ENCODE assay signal across 12 cellular contexts in genomic region chr6:134347916-134348805, GRCh38. TPM values are rescaled to one million over a fixed set of nuclear protein-coding genes. Genes with fewer than 3 reads are reported as not detected.
DNase-seq lines count a peak whose midpoint lies in the region; ATAC-seq and TF ChIP-seq lines count a peak whose summit lies in the region.
"Had no signal": no experiment of that assay in that cellular context is flagged by ENCODE, and none has a peak within 500 bp of the region (broad histone marks: within the 10 kb centered on the region; RNA-seq: fewer than 3 reads in every experiment).

No MANE protein-coding gene starts in this region.

- H3K4me1 Mint-ChIP-seq in HFFc6 (ENCODE audit: low read depth) (peaks cover 28% of the 10 kb centered on the region), brain (peaks cover 26% of the 10 kb centered on the region), WTC11 (peaks cover 20% of the 10 kb centered on the region)

- CTCF ChIA-PET in WTC11 (lab: Charles Lee), result no interaction called here

- intact Hi-C loops in left ventricle myocardium inferior (cut with micrococcal nuclease), result no loop called here

- H3K36me3 Mint-ChIP-seq in HFFc6 (ENCODE audit: low read depth) (no peaks in the 10 kb centered on the region), brain (no peaks in the 10 kb centered on the region), WTC11 (no peaks in the 10 kb centered on the region)

- peak; percentile 94 for DNase-seq in HFFc6
- peak; percentile 23 for DNase-seq in left ventricle myocardium inferior
- peak; percentile 99 for DNase-seq in stromal cell of bone marrow (ENCODE audit: low read depth)
- DNase-seq in GM13976 (ENCODE audit: low spot score), result no peak
- DNase-seq in effector CD4-positive, alpha-beta T cell, result no peak
- no peak for DNase-seq in WTC11 (ENCODE audit: low spot score)
- DNase-seq: activated T-cell treated with anti-CD3 and anti-CD28 coated beads, Interleukin-2, amount 50 U/mL, for 48 hours; NCI-H2081 treated with DMSO at 0.1 percent for 48 hours; stimulated activated naive CD8-positive, alpha-beta T cell treated with anti-CD3 and anti-CD28 coated beads, Interleukin-15, Interleukin-2, amounts not matched to agents 100 U/mL and 50 U/mL, for 24 hours had no signal

- H3K36me3 ChIP-seq in left ventricle myocardium inferior, result no peaks in the 10 kb centered on the region
- H3K36me3 ChIP-seq: esophagus muscularis mucosa had no signal

- H3K9me3 ChIP-seq in left ventricle myocardium inferior (replicated peaks), result no peaks in the 10 kb centered on the region
- H3K9me3 ChIP-seq: esophagus muscularis mucosa had no signal

- ATAC-seq in GM19035 (IDR thresholded peaks at IDR 0.05; ENCODE audit: unreplicated experiment) (no peak), WTC11 (no peak)
- ATAC-seq: stimulated activated naive CD8-positive, alpha-beta T cell treated with anti-CD3 and anti-CD28 coated beads, Interleukin-15, Interleukin-2, amounts not matched to agents 100 U/mL and 50 U/mL, for 24 hours had no signal

- peak overlapping the region; percentile 91 for H3K27ac ChIP-seq in left ventricle myocardium inferior (replicated peaks)
- H3K27ac ChIP-seq: esophagus muscularis mucosa had no signal

- POLR2A ChIA-PET in WTC11 (lab: Charles Lee), result no interaction called here

- H3K4me3 ChIP-seq in left ventricle myocardium inferior, result no peak overlapping the region
- H3K4me3 ChIP-seq: esophagus muscularis mucosa had no signal

- H3K27me3 Mint-ChIP-seq in HFFc6 (ENCODE audit: insufficient read depth) (no peaks in the 10 kb centered on the region; the same call in 1 of the 2 replicates), brain (no peaks in the 10 kb centered on the region), WTC11 (ENCODE audit: low read depth) (peaks cover 3% of the 10 kb centered on the region; the same call in 1 of the 2 replicates)

- H3K4me1 ChIP-seq in left ventricle myocardium inferior, result peaks cover 28% of the 10 kb centered on the region

- TF ChIP-seq CTCF in HFFc6 (IDR thresholded peaks at IDR 0.05), result no peak
- no peak for TF ChIP-seq CTCF in brain (conservative IDR thresholded peaks at IDR 0.05)
- TF ChIP-seq CTCF in left ventricle myocardium inferior (IDR thresholded peaks at IDR 0.05; ENCODE audit: borderline replicate concordance), result no peak
- TF ChIP-seq CTCF in GM13976 (IDR thresholded peaks at IDR 0.05; ENCODE audit: borderline replicate concordance, control extremely low read depth, extremely low read depth, insufficient read depth, missing control alignments), result no peak
- no peak for TF ChIP-seq CTCF in WTC11 (IDR thresholded peaks at IDR 0.05)

- in situ Hi-C loops in GM13976 (cut with MboI; ENCODE audit: low sequenced_read_pairs, unreplicated experiment), result no loop called here

- peak overlapping the region; percentile 27; the same call in 1 of the 2 replicates for H3K4me3 Mint-ChIP-seq in HFFc6
- no peak overlapping the region for H3K4me3 Mint-ChIP-seq in brain
- no peak overlapping the region for H3K4me3 Mint-ChIP-seq in WTC11

- H3K9me3 Mint-ChIP-seq in HFFc6, result no peaks in the 10 kb centered on the region
- H3K9me3 Mint-ChIP-seq in brain, result no peaks in the 10 kb centered on the region
- no peaks in the 10 kb centered on the region for H3K9me3 Mint-ChIP-seq in WTC11

- peak overlapping the region; percentile 75 for H3K27ac Mint-ChIP-seq in HFFc6
- H3K27ac Mint-ChIP-seq in brain, result peak overlapping the region in 3 of 5 experiments; percentile 8 to 70 (median 62)
- no peak overlapping the region for H3K27ac Mint-ChIP-seq in WTC11

- H3K27me3 ChIP-seq in left ventricle myocardium inferior (ENCODE audit: low read depth), result no peaks in the 10 kb centered on the region
- H3K27me3 ChIP-seq: esophagus muscularis mucosa had no signal

TF ChIP-seq in WTC11, 78 proteins besides CTCF, POLR2A, EP300 and RAD21:
- no peak for TF ChIP-seq NFYB (CRISPR knock-in tag; conservative IDR thresholded peaks at IDR 0.05; ENCODE audit: low read depth)
- no peak for TF ChIP-seq GABPB1 (CRISPR knock-in tag; IDR thresholded peaks at IDR 0.05)
- TF ChIP-seq IRF2 (CRISPR knock-in tag; IDR thresholded peaks at IDR 0.05; ENCODE audit: borderline replicate concordance, low read depth), result no peak
- TF ChIP-seq AR (CRISPR knock-in tag; IDR thresholded peaks at IDR 0.05), result no peak
- no peak for TF ChIP-seq ETV6 (CRISPR knock-in tag; IDR thresholded peaks at IDR 0.05)
- TF ChIP-seq CREM (CRISPR knock-in tag; IDR thresholded peaks at IDR 0.05), result no peak
- TF ChIP-seq ZMAT4 (CRISPR knock-in tag; IDR thresholded peaks at IDR 0.05), result no peak
- no peak for TF ChIP-seq CDX4 (CRISPR knock-in tag; IDR thresholded peaks at IDR 0.05; ENCODE audit: borderline replicate concordance)
- TF ChIP-seq E2F4 (CRISPR knock-in tag; IDR thresholded peaks at IDR 0.05; ENCODE audit: borderline replicate concordance, low read depth), result no peak
TF ChIP-seq in WTC11: peak in this region for 0.

RNA-seq across cellular contexts. Expression of gene SGK1, which starts 30.2 kb away (rescaled TPM):
- total RNA-seq in HFFc6 (2021; fragmentation: NEBNext Ultra II Directional; extraction: Animal tissue kit (Norgen Biotek cat#: 25700)), result 100 to 1,000 TPM in 4 of 6 experiments, 10 to 100 TPM in 2; 75.4 to 117 (median 104) TPM
- polyA plus RNA-seq in brain (ENCODE audit: insufficient read depth, low read depth, low replicate concordance), result 38.5 TPM
- 25.8 TPM for total RNA-seq in left ventricle myocardium inferior
- total RNA-seq in WTC11 (2021), result 23.2 to 29.7 TPM (median 29.3 TPM) in 3 replicates

Comparison
In these comparisons a context has a peak if more than half of its experiments do, and no peak if none do; other contexts are left out.
1. DNase-seq: peak in HFFc6 (single experiment), left ventricle myocardium inferior (single experiment) and stromal cell of bone marrow (single experiment); none in GM13976 (single experiment), effector CD4-positive, alpha-beta T cell (single experiment) and WTC11 (single experiment).